In genomic region chr22:37892566-37893338, GRCh38 we compare ENCODE assay signal across 10 cellular contexts. TPM values are rescaled to one million over a fixed set of nuclear protein-coding genes. Genes with fewer than 3 reads are reported as not detected.
A peak's percentile ranks its signal among the peaks of the same experiment; 100 is the strongest.
DNase-seq lines count a peak whose midpoint lies in the region; ATAC-seq and TF ChIP-seq lines count a peak whose summit lies in the region.
"Had no signal": no experiment of that assay in that cellular context is flagged by ENCODE, and none has a peak within 500 bp of the region (broad histone marks: within the 10 kb centered on the region; RNA-seq: fewer than 3 reads in every experiment).

No MANE protein-coding gene starts in this region.

- H3K27me3 Mint-ChIP-seq in activated naive CD4-positive, alpha-beta T cell treated with anti-CD3 and anti-CD28 coated beads for 36 hours (ENCODE audit: low read depth): no peaks in the 10 kb centered on the region
- H3K27me3 Mint-ChIP-seq in nephron (ENCODE audit: low read depth) (peaks cover 3% of the 10 kb centered on the region), type B pancreatic cell (no peaks in the 10 kb centered on the region)
- H3K27me3 Mint-ChIP-seq: T-cell had no signal

- DNase-seq in activated naive CD4-positive, alpha-beta T cell treated with anti-CD3 and anti-CD28 coated beads for 36 hours: no peak
- no peak for DNase-seq in activated naive CD4-positive, alpha-beta T cell treated with anti-CD3 and anti-CD28 coated beads, Interleukin-2, amount 50 U/mL, for 72 hours (ENCODE audit: low spot score in 2 of 2)
- DNase-seq in fibroblast of pulmonary artery (ENCODE audit: low read depth): peak; percentile 11
- DNase-seq in type B pancreatic cell (ENCODE audit: extremely low spot score, unreplicated experiment): no peak
- DNase-seq in posterior vena cava (ENCODE audit: low spot score): no peak
- DNase-seq in NCI-H1436 treated with DMSO at 0.1 percent for 48 hours (lab: John Stamatoyannopoulos, UW): no peak
- DNase-seq: NCI-H524, T-cell had no signal

- H3K4me3 ChIP-seq in fibroblast of pulmonary artery (replicated peaks; ENCODE audit: low read depth, low read length): no peak overlapping the region

- no peaks in the 10 kb centered on the region for H3K9me3 Mint-ChIP-seq in activated naive CD4-positive, alpha-beta T cell treated with anti-CD3 and anti-CD28 coated beads for 36 hours
- H3K9me3 Mint-ChIP-seq in activated naive CD4-positive, alpha-beta T cell treated with anti-CD3 and anti-CD28 coated beads, Interleukin-2, amount 50 U/mL, for 72 hours: no peaks in the 10 kb centered on the region
- H3K9me3 Mint-ChIP-seq in nephron (no peaks in the 10 kb centered on the region), type B pancreatic cell (no peaks in the 10 kb centered on the region)
- H3K9me3 Mint-ChIP-seq: T-cell had no signal

- peak overlapping the region; percentile 46 for H3K27ac Mint-ChIP-seq in activated naive CD4-positive, alpha-beta T cell treated with anti-CD3 and anti-CD28 coated beads for 36 hours
- H3K27ac Mint-ChIP-seq in activated naive CD4-positive, alpha-beta T cell treated with anti-CD3 and anti-CD28 coated beads, Interleukin-2, amount 50 U/mL, for 72 hours: peak overlapping the region in 1 of 2 donors; percentile 93
- H3K27ac Mint-ChIP-seq in nephron (peak overlapping the region; percentile 11 to 46 (median 13)), type B pancreatic cell (peak overlapping the region; percentile 94)

- ATAC-seq in activated naive CD4-positive, alpha-beta T cell treated with anti-CD3 and anti-CD28 coated beads, Interleukin-2, amount 50 U/mL, for 72 hours: no peak
- ATAC-seq in GM21381 (IDR thresholded peaks at IDR 0.05; ENCODE audit: unreplicated experiment): no peak
- ATAC-seq: T-cell had no signal

- H3K4me3 Mint-ChIP-seq in activated naive CD4-positive, alpha-beta T cell treated with anti-CD3 and anti-CD28 coated beads for 36 hours: no peak overlapping the region
- H3K4me3 Mint-ChIP-seq in nephron: no peak overlapping the region
- no peak overlapping the region for H3K4me3 Mint-ChIP-seq in type B pancreatic cell

- TF ChIP-seq CTCF in fibroblast of pulmonary artery (IDR thresholded peaks at IDR 0.05; ENCODE audit: low read length, missing control alignments) (no peak), nephron (IDR thresholded peaks at IDR 0.05; ENCODE audit: unreplicated experiment in 3 of 3) (no peak), type B pancreatic cell (conservative IDR thresholded peaks at IDR 0.05) (no peak)

- peaks cover 19% of the 10 kb centered on the region for H3K36me3 Mint-ChIP-seq in activated naive CD4-positive, alpha-beta T cell treated with anti-CD3 and anti-CD28 coated beads for 36 hours (ENCODE audit: low read depth)
- H3K36me3 Mint-ChIP-seq in activated naive CD4-positive, alpha-beta T cell treated with anti-CD3 and anti-CD28 coated beads, Interleukin-2, amount 50 U/mL, for 72 hours: peaks cover 10 to 13% of the 10 kb centered on the region in 2 donors
- H3K36me3 Mint-ChIP-seq in nephron (ENCODE audit: low read depth): peaks cover 30% of the 10 kb centered on the region
- peaks cover 18% of the 10 kb centered on the region for H3K36me3 Mint-ChIP-seq in type B pancreatic cell

- intact Hi-C loops in activated naive CD4-positive, alpha-beta T cell treated with anti-CD3 and anti-CD28 coated beads for 36 hours (cut with micrococcal nuclease): no loop called here
- intact Hi-C loops in posterior vena cava (cut with DNase I): no loop called here

- H3K4me1 Mint-ChIP-seq in activated naive CD4-positive, alpha-beta T cell treated with anti-CD3 and anti-CD28 coated beads for 36 hours (ENCODE audit: low read depth): peaks cover 23% of the 10 kb centered on the region
- H3K4me1 Mint-ChIP-seq in nephron (peaks cover 51% of the 10 kb centered on the region), type B pancreatic cell (ENCODE audit: unreplicated experiment) (peaks cover 42% of the 10 kb centered on the region)

- CTCF ChIA-PET in activated naive CD4-positive, alpha-beta T cell treated with anti-CD3 and anti-CD28 coated beads for 36 hours (lab: Charles Lee): interaction anchor here (1.2 to 1.4 kb wide), 2 partner anchors 13 to 160 kb away, joined by 3 read pairs; partner anchors contain the start of gene MICALL1

RNA-seq across cellular contexts. Expression of gene MICALL1, which starts 13.3 kb away (rescaled TPM):
- 10 to 100 TPM; 12.0 to 12.9 TPM for total RNA-seq in activated naive CD4-positive, alpha-beta T cell treated with anti-CD3 and anti-CD28 coated beads for 36 hours
- 10 to 100 TPM; 13.9 to 16.5 TPM for total RNA-seq in activated naive CD4-positive, alpha-beta T cell treated with anti-CD3 and anti-CD28 coated beads, Interleukin-2, amount 50 U/mL, for 72 hours
- 56.5 and 107 TPM in 2 replicates for total RNA-seq in type B pancreatic cell (ENCODE audit: low replicate concordance)
- total RNA-seq in posterior vena cava: 10 to 100 TPM; 77.0 to 80.8 TPM

RNA-seq across cellular contexts. Expression of gene EIF3L, which starts 43.5 kb away (rescaled TPM):
- 100 to 1,000 TPM; 776 to 797 TPM for total RNA-seq in activated naive CD4-positive, alpha-beta T cell treated with anti-CD3 and anti-CD28 coated beads for 36 hours
- total RNA-seq in activated naive CD4-positive, alpha-beta T cell treated with anti-CD3 and anti-CD28 coated beads, Interleukin-2, amount 50 U/mL, for 72 hours: 1,000 to 10,000 TPM in 1 of 2 donors, 100 to 1,000 TPM in 1; 699 to 1,046 TPM
- total RNA-seq in type B pancreatic cell (ENCODE audit: low replicate concordance) (578 and 740 TPM in 2 replicates), posterior vena cava (100 to 1,000 TPM; 260 to 267 TPM)

RNA-seq across cellular contexts. Expression of gene ANKRD54, which starts 48.6 kb away (rescaled TPM):
- total RNA-seq in activated naive CD4-positive, alpha-beta T cell treated with anti-CD3 and anti-CD28 coated beads for 36 hours: 10 to 100 TPM; 13.5 to 15.6 TPM
- total RNA-seq in activated naive CD4-positive, alpha-beta T cell treated with anti-CD3 and anti-CD28 coated beads, Interleukin-2, amount 50 U/mL, for 72 hours: 10 to 100 TPM; 16.6 to 22.4 TPM
- 24.2 and 29.4 TPM in 2 replicates for total RNA-seq in type B pancreatic cell (ENCODE audit: low replicate concordance)
- 10 to 100 TPM; 13.3 to 15.1 TPM for total RNA-seq in posterior vena cava
